In genomic region chr7:47366211-47366610, GRCh38 we compare ENCODE assay signal across 25 cellular contexts.
"Had no signal": no experiment of that assay in that cellular context is flagged by ENCODE, and none has a peak within 500 bp of the region (broad histone marks: within the 10 kb centered on the region; RNA-seq: fewer than 3 reads in every experiment).

No MANE protein-coding gene starts in this region.

- H3K4me3 Mint-ChIP-seq: activated naive CD4-positive, alpha-beta T cell treated with anti-CD3 and anti-CD28 coated beads for 36 hours; activated naive CD8-positive, alpha-beta T cell treated with anti-CD3 and anti-CD28 coated beads, Interleukin-2, amount 10 ng/mL, durations not matched to agents 7 days and 5 days; memory B cell; nephron progenitor cell; T-helper 17 cell had no signal

- H3K4me1 ChIP-seq: colonic mucosa had no signal

- H3K9me3 ChIP-seq: breast epithelium, colonic mucosa, esophagus squamous epithelium, gastroesophageal sphincter, heart left ventricle, spleen, thoracic aorta, upper lobe of left lung had no signal

- ATAC-seq: gastroesophageal sphincter, heart left ventricle, left cardiac atrium, T-helper 17 cell had no signal

- DNase-seq: activated CD4-positive, alpha-beta T cell treated with anti-CD3 and anti-CD28 coated beads for 4 hours; activated CD4-positive, alpha-beta T cell treated with anti-CD3 and anti-CD28 coated beads, Interleukin-2, amount 50 U/mL, for 48 hours; activated CD4-positive, CD25-positive, alpha-beta regulatory T cell; activated effector memory CD4-positive, alpha-beta T cell treated with Interleukin-2 at 50 U/mL for 16 hours; activated naive CD4-positive, alpha-beta T cell treated with anti-CD3 and anti-CD28 coated beads for 36 hours; activated naive CD8-positive, alpha-beta T cell treated with anti-CD3 and anti-CD28 coated beads, Interleukin-2, amount 10 ng/mL, durations not matched to agents 7 days and 5 days; activated T-cell treated with anti-CD3 and anti-CD28 coated beads, Interleukin-2, amount 50 U/mL, for 48 hours; amniotic stem cell; colonic mucosa; esophagus squamous epithelium; heart left ventricle; islet precursor cell; left cardiac atrium; nephron progenitor cell; retina; stimulated activated CD4-positive, alpha-beta T cell treated with anti-CD3 and anti-CD28 coated beads, Interleukin-4, amount 100 ng/mL, for 24 hours; stimulated activated naive CD4-positive, alpha-beta T cell treated with Interleukin-2 at 50 U/mL for 16 hours; T-helper 17 cell; upper lobe of left lung had no signal

- H3K27me3 Mint-ChIP-seq: activated naive CD8-positive, alpha-beta T cell treated with anti-CD3 and anti-CD28 coated beads, Interleukin-2, amount 10 ng/mL, durations not matched to agents 7 days and 5 days; memory B cell; T-helper 17 cell had no signal

- H3K9me3 Mint-ChIP-seq: activated naive CD4-positive, alpha-beta T cell treated with anti-CD3 and anti-CD28 coated beads for 36 hours; activated naive CD8-positive, alpha-beta T cell treated with anti-CD3 and anti-CD28 coated beads, Interleukin-2, amount 10 ng/mL, durations not matched to agents 7 days and 5 days; memory B cell; nephron progenitor cell had no signal

- H3K36me3 Mint-ChIP-seq: activated naive CD8-positive, alpha-beta T cell treated with anti-CD3 and anti-CD28 coated beads, Interleukin-2, amount 10 ng/mL, durations not matched to agents 7 days and 5 days had no signal

- H3K27ac Mint-ChIP-seq: activated naive CD4-positive, alpha-beta T cell treated with anti-CD3 and anti-CD28 coated beads for 36 hours; activated naive CD8-positive, alpha-beta T cell treated with anti-CD3 and anti-CD28 coated beads, Interleukin-2, amount 10 ng/mL, durations not matched to agents 7 days and 5 days; memory B cell; nephron progenitor cell; T-helper 17 cell had no signal

- H3K4me3 ChIP-seq: breast epithelium, colonic mucosa, dorsolateral prefrontal cortex, esophagus squamous epithelium, gastroesophageal sphincter, heart left ventricle, spleen, thoracic aorta, upper lobe of left lung had no signal

- H3K4me1 Mint-ChIP-seq: activated naive CD8-positive, alpha-beta T cell treated with anti-CD3 and anti-CD28 coated beads, Interleukin-2, amount 10 ng/mL, durations not matched to agents 7 days and 5 days; memory B cell; T-helper 17 cell had no signal

- H3K36me3 ChIP-seq: breast epithelium had no signal

- H3K27ac ChIP-seq: breast epithelium, colonic mucosa, dorsolateral prefrontal cortex, esophagus squamous epithelium, gastroesophageal sphincter, heart left ventricle, spleen, thoracic aorta, upper lobe of left lung had no signal

- H3K27me3 ChIP-seq: breast epithelium, colonic mucosa, esophagus squamous epithelium, gastroesophageal sphincter, heart left ventricle, spleen, upper lobe of left lung had no signal
